In the genomic region with DNA sequence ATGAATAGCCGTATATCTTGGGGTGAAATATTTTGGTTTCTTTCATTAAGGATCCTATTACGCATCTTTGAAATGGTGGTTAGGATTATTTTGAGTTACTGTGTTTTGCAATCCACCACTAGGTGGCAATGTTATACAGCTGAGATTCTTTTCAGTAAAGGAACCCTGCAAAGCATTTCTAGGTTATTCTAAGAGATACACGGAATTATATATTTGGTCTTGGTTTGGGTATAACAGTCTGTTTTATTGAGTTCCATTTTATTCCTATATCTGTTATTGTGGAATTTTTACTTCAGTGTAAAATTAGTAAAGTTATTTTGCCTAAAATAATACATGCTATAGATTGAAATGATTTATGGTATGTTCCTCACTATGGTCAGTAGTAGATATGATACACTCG, we compare ENCODE assay signal across 10 cellular contexts.
DNase-seq lines count a peak whose midpoint lies in the region; ATAC-seq and TF ChIP-seq lines count a peak whose summit lies in the region.
"Had no signal": no experiment of that assay in that cellular context is flagged by ENCODE, and none has a peak within 500 bp of the region (broad histone marks: within the 10 kb centered on the region; RNA-seq: fewer than 3 reads in every experiment).

No MANE protein-coding gene starts in this region.

- H3K4me1 ChIP-seq in adipocyte (ENCODE audit: control insufficient read depth, insufficient read depth, low read length) (no peaks in the 10 kb centered on the region), iPS DF 6.9 (ENCODE audit: control insufficient read depth, insufficient read depth, low read length) (no peaks in the 10 kb centered on the region), suprapubic skin (no peaks in the 10 kb centered on the region)
- H3K4me1 ChIP-seq: SJCRH30 had no signal

- H3K27ac ChIP-seq in iPS DF 6.9 (ENCODE audit: low read length) (no peak overlapping the region), suprapubic skin (no peak overlapping the region)
- H3K27ac ChIP-seq: neutrophil, SJCRH30 had no signal

- POLR2A ChIA-PET in BJ (lab: Charles Lee) = no interaction called here

- no peaks in the 10 kb centered on the region for H3K27me3 ChIP-seq in BJ (ENCODE audit: control insufficient read depth, insufficient read depth, low read length)
- no peaks in the 10 kb centered on the region for H3K27me3 ChIP-seq in adipocyte (replicated peaks; ENCODE audit: control insufficient read depth, insufficient read depth, low read length)
- no peaks in the 10 kb centered on the region for H3K27me3 ChIP-seq in iPS DF 6.9 (ENCODE audit: control insufficient read depth, insufficient read depth, low read length)
- H3K27me3 ChIP-seq in suprapubic skin = peaks cover 7% of the 10 kb centered on the region
- H3K27me3 ChIP-seq: SJCRH30 had no signal

- no peaks in the 10 kb centered on the region for H3K36me3 ChIP-seq in BJ (ENCODE audit: control insufficient read depth, insufficient read depth, low read length)
- no peaks in the 10 kb centered on the region for H3K36me3 ChIP-seq in adipocyte (ENCODE audit: control insufficient read depth, insufficient read depth, low read length, severe bottlenecking)
- no peaks in the 10 kb centered on the region for H3K36me3 ChIP-seq in iPS DF 6.9 (ENCODE audit: control insufficient read depth, insufficient read depth, low read length)
- H3K36me3 ChIP-seq in suprapubic skin = no peaks in the 10 kb centered on the region
- H3K36me3 ChIP-seq: neutrophil, SJCRH30 had no signal

- no peak for TF ChIP-seq EP300 in suprapubic skin (IDR thresholded peaks at IDR 0.05)

- TF ChIP-seq CTCF in BJ (IDR thresholded peaks at IDR 0.05; ENCODE audit: insufficient read depth, low read depth, low read length) (peak; percentile 75), suprapubic skin (IDR thresholded peaks at IDR 0.05) (peak; percentile 43 to 75)

- WGBS in iPS DF 6.9 (ENCODE audit: insufficient coverage, insufficient read length) = no CpG with 5 or more reads among the region's 4 CpGs
- WGBS in suprapubic skin = 8% methylated on average over 4 of the region's 4 CpGs

- no peak overlapping the region for H3K9ac ChIP-seq in adipocyte (ENCODE audit: low read length)

- DNase-seq in BJ (ENCODE audit: low read depth) = peak; percentile 2
- DNase-seq in NCI-H2171 (lab: John Stamatoyannopoulos, UW) = peak; percentile 46
- DNase-seq in adipocyte (ENCODE audit: low read depth) = peak; percentile 82
- peak; percentile 11 for DNase-seq in iPS DF 6.9 (ENCODE audit: low read depth, low spot score)
- no peak for DNase-seq in suprapubic skin (ENCODE audit: low spot score in 2 of 2)
- DNase-seq in occipital lobe (lab: John Stamatoyannopoulos, UW) = no peak

- CTCF ChIA-PET in BJ (lab: Yijun Ruan, JAX) = interaction anchor here (0.8 to 1.5 kb wide), 4 partner anchors 9 to 1382 kb away, joined by 3 to 18 read pairs (median 4); no protein-coding TSS in a partner anchor

- H3K4me3 ChIP-seq in BJ (ENCODE audit: low read depth, low read length) (no peak overlapping the region), adipocyte (ENCODE audit: low read length) (no peak overlapping the region), iPS DF 6.9 (ENCODE audit: low read length) (no peak overlapping the region), suprapubic skin (no peak overlapping the region)
- H3K4me3 ChIP-seq: SJCRH30 had no signal

- ATAC-seq in GM18502 (IDR thresholded peaks at IDR 0.05; ENCODE audit: poor library complexity, unreplicated experiment) (peak; percentile 77), HG02885 (IDR thresholded peaks at IDR 0.05; ENCODE audit: poor library complexity, unreplicated experiment) (peak; percentile 84)

- H3K9me3 ChIP-seq in adipocyte (ENCODE audit: control insufficient read depth, low read length) = peaks cover 4% of the 10 kb centered on the region
- peaks cover 2% of the 10 kb centered on the region; the same call in 1 of the 2 replicates for H3K9me3 ChIP-seq in iPS DF 6.9 (ENCODE audit: control insufficient read depth, insufficient read depth, low read length)
- no peaks in the 10 kb centered on the region for H3K9me3 ChIP-seq in suprapubic skin
- H3K9me3 ChIP-seq: neutrophil, SJCRH30 had no signal

- no peak for TF ChIP-seq POLR2A in suprapubic skin (IDR thresholded peaks at IDR 0.05)

Comparison
In these comparisons a context has a peak if more than half of its experiments do, and no peak if none do; other contexts are left out.
1. DNase-seq: peak in BJ (single experiment), NCI-H2171 (single experiment), adipocyte (single experiment) and iPS DF 6.9 (single experiment); none in suprapubic skin (0 of 2) and occipital lobe (single experiment).